In the genomic region with DNA sequence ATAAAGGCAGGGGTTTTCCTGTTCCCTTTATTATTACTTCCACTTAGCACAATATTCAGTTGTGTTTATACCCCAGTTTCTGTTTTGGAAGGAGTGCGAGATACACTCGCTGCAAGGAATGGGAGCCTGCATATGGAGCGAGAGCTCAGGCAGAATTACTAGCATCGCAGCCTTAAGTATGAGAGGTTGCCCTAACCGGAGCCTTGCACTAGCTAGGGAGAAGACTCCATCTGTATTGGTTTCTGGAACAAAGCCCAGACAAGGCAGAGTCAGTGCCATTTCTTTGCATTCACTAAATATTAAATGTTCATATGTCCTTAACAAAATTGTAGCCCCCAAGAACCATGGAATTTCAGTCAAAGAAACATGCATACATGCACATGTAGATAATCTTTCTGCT, we compare ENCODE assay signal across 19 cellular contexts. TPM values are rescaled to one million over a fixed set of nuclear protein-coding genes. Genes with fewer than 3 reads are reported as not detected.
DNase-seq lines count a peak whose midpoint lies in the region; ATAC-seq and TF ChIP-seq lines count a peak whose summit lies in the region.
"Had no signal": no experiment of that assay in that cellular context is flagged by ENCODE, and none has a peak within 500 bp of the region (broad histone marks: within the 10 kb centered on the region; RNA-seq: fewer than 3 reads in every experiment).

No MANE protein-coding gene starts in this region.

- H3F3A ChIP-seq in PC-3 (ENCODE audit: low read length, unreplicated experiment), result no peaks in the 10 kb centered on the region

- no peaks in the 10 kb centered on the region for H3K9me2 ChIP-seq in PC-3 (replicated peaks; ENCODE audit: low read length)

- no peak for TF ChIP-seq CTCF in PC-3 (conservative IDR thresholded peaks at IDR 0.05; ENCODE audit: low read depth, low read length)

- CTCF ChIA-PET in activated naive CD4-positive, alpha-beta T cell treated with anti-CD3 and anti-CD28 coated beads, Interleukin-2, amount 10 ng/mL, durations not matched to agents 7 days and 5 days (lab: Charles Lee), result interaction anchor here (1.2 to 1.4 kb wide), 4 partner anchors 14 to 339 kb away, joined by 3 to 7 read pairs (median 3); no protein-coding TSS in a partner anchor
- CTCF ChIA-PET in PC-3 (lab: Charles Lee), result no interaction called here

- peaks cover 28% of the 10 kb centered on the region for H3K27me3 Mint-ChIP-seq in activated naive CD4-positive, alpha-beta T cell treated with anti-CD3 and anti-CD28 coated beads, Interleukin-2, amount 10 ng/mL, durations not matched to agents 7 days and 5 days

- H3K27ac ChIP-seq in rectal smooth muscle tissue (ENCODE audit: low read depth, low read length) (peak overlapping the region; percentile 51), PC-3 (ENCODE audit: low read length) (no peak overlapping the region)
- H3K27ac ChIP-seq: BLaER1, PC-9, SK-N-MC had no signal

- H3K9ac ChIP-seq in endocrine pancreas (ENCODE audit: control insufficient read depth, insufficient read depth, low read length), result no peak overlapping the region
- H3K9ac ChIP-seq in rectal smooth muscle tissue (ENCODE audit: low read length), result no peak overlapping the region
- no peak overlapping the region for H3K9ac ChIP-seq in PC-3 (ENCODE audit: low read length)
- H3K9ac ChIP-seq: BLaER1 had no signal

- intact Hi-C loops in PC-3 (cut with micrococcal nuclease), result loop anchor here (10.0 kb wide), 1 partner anchor 109 kb away; no protein-coding TSS in a partner anchor

- no peaks in the 10 kb centered on the region for H3K36me3 Mint-ChIP-seq in activated naive CD4-positive, alpha-beta T cell treated with anti-CD3 and anti-CD28 coated beads, Interleukin-2, amount 10 ng/mL, durations not matched to agents 7 days and 5 days
- H3K36me3 Mint-ChIP-seq: CD8-positive, alpha-beta T cell had no signal

- H3K4me2 ChIP-seq in PC-3 (ENCODE audit: low read length), result no peak overlapping the region
- H3K4me2 ChIP-seq: BLaER1, PC-9 had no signal

- H3K4me3 Mint-ChIP-seq in activated naive CD4-positive, alpha-beta T cell treated with anti-CD3 and anti-CD28 coated beads, Interleukin-2, amount 10 ng/mL, durations not matched to agents 7 days and 5 days, result no peak overlapping the region
- H3K4me3 Mint-ChIP-seq: CD8-positive, alpha-beta T cell; HFFc6 had no signal

- peaks cover 16% of the 10 kb centered on the region for H3K4me1 Mint-ChIP-seq in activated naive CD4-positive, alpha-beta T cell treated with anti-CD3 and anti-CD28 coated beads, Interleukin-2, amount 10 ng/mL, durations not matched to agents 7 days and 5 days

- H3K4me1 ChIP-seq in endocrine pancreas (ENCODE audit: control insufficient read depth, insufficient read depth, low read length) (peaks cover 9% of the 10 kb centered on the region), rectal smooth muscle tissue (ENCODE audit: control insufficient read depth, insufficient read depth, low read length) (peaks cover 3% of the 10 kb centered on the region), PC-3 (ENCODE audit: insufficient read depth, low read length) (peaks cover under 1% of the 10 kb centered on the region; the same call in 1 of the 2 replicates)

- H3K36me3 ChIP-seq in endocrine pancreas (ENCODE audit: control insufficient read depth, insufficient read depth, low read length), result no peaks in the 10 kb centered on the region
- H3K36me3 ChIP-seq in rectal smooth muscle tissue (ENCODE audit: control insufficient read depth, insufficient read depth, low read length), result no peaks in the 10 kb centered on the region
- no peaks in the 10 kb centered on the region for H3K36me3 ChIP-seq in PC-3 (ENCODE audit: low read depth, low read length)
- H3K36me3 ChIP-seq: BLaER1 had no signal

- BruUV-seq in PC-3 (replicated peaks; lab: Mats Ljungman, UMichigan), result no TSS peak

- POLR2A ChIA-PET in PC-3 (lab: Charles Lee; ENCODE audit: unreplicated experiment), result no interaction called here

- ATAC-seq in PC-3, result no peak
- ATAC-seq: CD8-positive, alpha-beta T cell had no signal

- H3K27me3 ChIP-seq in endocrine pancreas (ENCODE audit: control insufficient read depth, insufficient read depth, low read length) (no peaks in the 10 kb centered on the region), rectal smooth muscle tissue (ENCODE audit: control insufficient read depth, insufficient read depth, low read length) (no peaks in the 10 kb centered on the region), PC-3 (ENCODE audit: low read length) (no peaks in the 10 kb centered on the region)
- H3K27me3 ChIP-seq: BLaER1 had no signal

- H2AFZ ChIP-seq in PC-3 (ENCODE audit: low read length), result no peak overlapping the region
- H2AFZ ChIP-seq: PC-9 had no signal

- H3K4me3 ChIP-seq in endocrine pancreas (ENCODE audit: control insufficient read depth, insufficient read depth, low read length) (peak overlapping the region; percentile 22), rectal smooth muscle tissue (ENCODE audit: low read length) (peak overlapping the region; percentile 35), PC-3 (ENCODE audit: low read length) (no peak overlapping the region)
- H3K4me3 ChIP-seq: BLaER1, PC-9, SK-N-MC had no signal

- no peak overlapping the region for H3K27ac Mint-ChIP-seq in activated naive CD4-positive, alpha-beta T cell treated with anti-CD3 and anti-CD28 coated beads, Interleukin-2, amount 10 ng/mL, durations not matched to agents 7 days and 5 days
- H3K27ac Mint-ChIP-seq: CD8-positive, alpha-beta T cell; HFFc6 had no signal

- H3K9me3 Mint-ChIP-seq in activated naive CD4-positive, alpha-beta T cell treated with anti-CD3 and anti-CD28 coated beads, Interleukin-2, amount 10 ng/mL, durations not matched to agents 7 days and 5 days, result no peaks in the 10 kb centered on the region
- H3K9me3 Mint-ChIP-seq: CD8-positive, alpha-beta T cell; HFFc6 had no signal

- H3K9me3 ChIP-seq in endocrine pancreas (ENCODE audit: control insufficient read depth, low read length) (no peaks in the 10 kb centered on the region), PC-3 (ENCODE audit: low read length) (no peaks in the 10 kb centered on the region)
- H3K9me3 ChIP-seq: BLaER1 had no signal

- no peaks in the 10 kb centered on the region for H4K20me1 ChIP-seq in PC-3 (ENCODE audit: low read length)
- H4K20me1 ChIP-seq: BLaER1 had no signal

- no peaks in the 10 kb centered on the region for H3K79me2 ChIP-seq in PC-3 (ENCODE audit: low read length)

- DNase-seq in DMS53 (lab: John Stamatoyannopoulos, UW), result peak; percentile 5
- no peak for DNase-seq in DMS53 treated with DMSO at 0.1 percent for 48 hours (lab: John Stamatoyannopoulos, UW; ENCODE audit: unreplicated experiment)
- peak; percentile 47 for DNase-seq in RPMI7951 (ENCODE audit: low read depth)
- DNase-seq in activated naive CD4-positive, alpha-beta T cell treated with anti-CD3 and anti-CD28 coated beads, Interleukin-2, amount 10 ng/mL, durations not matched to agents 7 days and 5 days, result no peak
- DNase-seq in PC-3, result no peak
- no peak for DNase-seq in NCI-H2171 treated with DMSO at 0.1 percent for 48 hours (lab: John Stamatoyannopoulos, UW)
- DNase-seq: 8988T; CD8-positive, alpha-beta T cell; HFFc6; Karpas-422; MM.1S; NCI-H1105 treated with DMSO at 0.1 percent for 48 hours; NCI-H1694 treated with DMSO at 0.1 percent for 48 hours; NCI-H748 treated with DMSO at 0.1 percent for 48 hours; PC-9 had no signal

RNA-seq across cellular contexts. Expression of gene DCTD, which starts 6.2 kb away (rescaled TPM):
- 59.4 and 70.6 TPM in 2 replicates for total RNA-seq in RPMI7951 (2014; rRNA removed; shearing (Covaris generic))
- 58.1 and 62.3 TPM in 2 replicates for total RNA-seq in PC-3 (2014; rRNA removed)

Comparison
In these comparisons a context has a peak if more than half of its experiments do, and no peak if none do; other contexts are left out.
1. DNase-seq: peak in DMS53 (single experiment) and RPMI7951 (single experiment); none in DMS53 treated with DMSO at 0.1 percent for 48 hours (single experiment), activated naive CD4-positive, alpha-beta T cell treated with anti-CD3 and anti-CD28 coated beads, Interleukin-2, amount 10 ng/mL, durations not matched to agents 7 days and 5 days (single experiment), PC-3 (single experiment) and NCI-H2171 treated with DMSO at 0.1 percent for 48 hours (single experiment).